Comparison of ENCODE assay signal across 8 cellular contexts in the genomic region with DNA sequence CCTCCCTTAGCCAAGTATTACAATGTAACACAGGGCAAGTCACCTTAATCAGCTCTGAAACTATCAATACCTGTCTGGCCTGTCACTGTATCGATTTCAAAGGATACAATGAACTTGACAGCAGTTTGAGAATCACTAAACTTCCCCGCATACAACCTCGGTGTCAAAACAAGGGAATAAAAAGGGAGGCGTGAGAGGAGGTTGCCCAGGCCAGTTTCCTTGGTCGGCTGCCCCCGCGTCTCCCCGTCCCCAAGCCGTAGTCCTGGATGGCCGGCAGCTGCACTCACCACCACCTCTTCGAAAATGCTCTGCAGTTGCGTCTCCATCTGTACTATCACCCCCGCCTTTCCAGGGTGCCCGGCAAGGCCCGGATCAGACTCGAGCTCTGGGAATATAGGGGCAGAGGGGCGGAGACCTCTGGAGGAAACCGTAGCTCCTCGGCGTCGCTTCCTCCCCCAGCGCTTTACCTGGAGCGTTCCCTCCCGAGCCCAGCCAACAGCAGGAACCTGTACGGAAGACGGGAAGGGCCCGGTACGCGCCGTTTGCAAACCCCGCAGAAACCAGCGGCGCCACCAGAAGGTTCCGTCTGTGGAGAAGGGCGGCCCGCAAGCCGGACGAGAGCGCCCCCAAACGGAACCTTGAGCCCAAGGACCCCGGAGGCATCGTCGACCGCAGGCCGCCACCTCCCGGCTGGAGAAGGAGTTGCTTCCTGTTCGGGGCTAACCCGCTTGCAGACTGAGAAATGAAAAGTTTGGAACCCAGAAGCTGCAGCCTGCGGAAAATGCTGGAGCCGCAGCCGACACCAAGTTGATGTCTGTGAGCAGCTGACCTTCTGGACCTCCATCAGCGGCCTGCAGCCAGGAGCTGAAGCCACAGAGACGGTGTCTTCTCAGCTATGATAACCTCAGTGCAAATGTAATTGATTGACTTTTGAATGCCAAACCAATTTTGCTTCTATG. TPM values are rescaled to one million over a fixed set of nuclear protein-coding genes. Genes with fewer than 3 reads are reported as not detected.
DNase-seq lines count a peak whose midpoint lies in the region; ATAC-seq, FAIRE-seq and TF ChIP-seq lines count a peak whose summit lies in the region.

A gene with protein sequence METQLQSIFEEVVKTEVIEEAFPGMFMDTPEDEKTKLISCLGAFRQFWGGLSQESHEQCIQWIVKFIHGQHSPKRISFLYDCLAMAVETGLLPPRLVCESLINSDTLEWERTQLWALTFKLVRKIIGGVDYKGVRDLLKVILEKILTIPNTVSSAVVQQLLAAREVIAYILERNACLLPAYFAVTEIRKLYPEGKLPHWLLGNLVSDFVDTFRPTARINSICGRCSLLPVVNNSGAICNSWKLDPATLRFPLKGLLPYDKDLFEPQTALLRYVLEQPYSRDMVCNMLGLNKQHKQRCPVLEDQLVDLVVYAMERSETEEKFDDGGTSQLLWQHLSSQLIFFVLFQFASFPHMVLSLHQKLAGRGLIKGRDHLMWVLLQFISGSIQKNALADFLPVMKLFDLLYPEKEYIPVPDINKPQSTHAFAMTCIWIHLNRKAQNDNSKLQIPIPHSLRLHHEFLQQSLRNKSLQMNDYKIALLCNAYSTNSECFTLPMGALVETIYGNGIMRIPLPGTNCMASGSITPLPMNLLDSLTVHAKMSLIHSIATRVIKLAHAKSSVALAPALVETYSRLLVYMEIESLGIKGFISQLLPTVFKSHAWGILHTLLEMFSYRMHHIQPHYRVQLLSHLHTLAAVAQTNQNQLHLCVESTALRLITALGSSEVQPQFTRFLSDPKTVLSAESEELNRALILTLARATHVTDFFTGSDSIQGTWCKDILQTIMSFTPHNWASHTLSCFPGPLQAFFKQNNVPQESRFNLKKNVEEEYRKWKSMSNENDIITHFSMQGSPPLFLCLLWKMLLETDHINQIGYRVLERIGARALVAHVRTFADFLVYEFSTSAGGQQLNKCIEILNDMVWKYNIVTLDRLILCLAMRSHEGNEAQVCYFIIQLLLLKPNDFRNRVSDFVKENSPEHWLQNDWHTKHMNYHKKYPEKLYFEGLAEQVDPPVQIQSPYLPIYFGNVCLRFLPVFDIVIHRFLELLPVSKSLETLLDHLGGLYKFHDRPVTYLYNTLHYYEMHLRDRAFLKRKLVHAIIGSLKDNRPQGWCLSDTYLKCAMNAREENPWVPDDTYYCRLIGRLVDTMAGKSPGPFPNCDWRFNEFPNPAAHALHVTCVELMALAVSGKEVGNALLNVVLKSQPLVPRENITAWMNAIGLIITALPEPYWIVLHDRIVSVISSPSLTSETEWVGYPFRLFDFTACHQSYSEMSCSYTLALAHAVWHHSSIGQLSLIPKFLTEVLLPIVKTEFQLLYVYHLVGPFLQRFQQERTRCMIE (N-terminal part only) (minus strand): TSS at position 519 of the 959 bp plus-strand sequence. CDS start 193 bp downstream, at position 326.

- H3K27me3 ChIP-seq in bronchial epithelial cell (ENCODE audit: control insufficient read depth, insufficient read depth, low read length), result no peaks in the 10 kb centered on the region
- H3K27me3 ChIP-seq in smooth muscle cell (ENCODE audit: low read depth), result no peaks in the 10 kb centered on the region

- peak within 1 kb of the TSS; percentile 64 for H3K27ac ChIP-seq in smooth muscle cell (ENCODE audit: low read depth)

- WGBS in smooth muscle cell (ENCODE audit: low lambda C conversion rate), result 2% methylated on average over 52 of the region's 53 CpGs

- TF ChIP-seq CTCF in WI38 (IDR thresholded peaks at IDR 0.05; ENCODE audit: low read depth, low read length), result peak; percentile 98
- peak; percentile 99 for TF ChIP-seq CTCF in bronchial epithelial cell (IDR thresholded peaks at IDR 0.05; ENCODE audit: insufficient read depth, low read length, severe bottlenecking)
- TF ChIP-seq CTCF in smooth muscle cell (IDR thresholded peaks at IDR 0.05; ENCODE audit: borderline replicate concordance, insufficient read depth, poor library complexity, severe bottlenecking), result peak; percentile 94

- peaks cover 20% of the 10 kb centered on the region for H3K79me2 ChIP-seq in smooth muscle cell (ENCODE audit: low read depth)

- no peak for FAIRE-seq in bronchial epithelial cell (lab: Jason Lieb, UNC)

- peak within 1 kb of the TSS; percentile 98 for H3K4me2 ChIP-seq in smooth muscle cell

- H4K20me1 ChIP-seq in smooth muscle cell (ENCODE audit: low read depth), result no peaks in the 10 kb centered on the region

- peaks cover 7% of the 10 kb centered on the region for H3K4me1 ChIP-seq in smooth muscle cell (ENCODE audit: low read depth)

- peak within 1 kb of the TSS; percentile 92 for H2AFZ ChIP-seq in smooth muscle cell (ENCODE audit: low read depth)

- H3K9ac ChIP-seq in smooth muscle cell (ENCODE audit: low read depth), result peak within 1 kb of the TSS; percentile 93

- H3K36me3 ChIP-seq in bronchial epithelial cell (ENCODE audit: control insufficient read depth, insufficient read depth, low read length) (peaks cover 6% of the 10 kb centered on the region), smooth muscle cell (ENCODE audit: low read depth) (peaks cover 9% of the 10 kb centered on the region)

- no peaks in the 10 kb centered on the region for H3F3A ChIP-seq in smooth muscle cell (ENCODE audit: low read depth)

- H3K4me3 ChIP-seq in WI38 (ENCODE audit: low read depth, low read length) (peak within 1 kb of the TSS; percentile 96), bronchial epithelial cell (ENCODE audit: low read depth, low read length) (peak within 1 kb of the TSS; percentile 66), smooth muscle cell (peak within 1 kb of the TSS; percentile 89)

- peak; percentile 98 for ATAC-seq in GM18907 (IDR thresholded peaks at IDR 0.05; ENCODE audit: unreplicated experiment)
- peak; percentile 98 for ATAC-seq in HG03159 (IDR thresholded peaks at IDR 0.05; ENCODE audit: unreplicated experiment)

- DNase-seq in AG08396 (ENCODE audit: low spot score), result peak; percentile 93
- DNase-seq in NCI-H2227 (lab: John Stamatoyannopoulos, UW; ENCODE audit: unreplicated experiment), result peak; percentile 93
- peak; percentile 87 for DNase-seq in bronchial epithelial cell (ENCODE audit: low read depth)
- peak; percentile 89 for DNase-seq in iPS-NIHi11 (ENCODE audit: low spot score)
- peak; percentile 86 for DNase-seq in smooth muscle cell (lab: John Stamatoyannopoulos, UW; ENCODE audit: unreplicated experiment)

- no peaks in the 10 kb centered on the region for H3K9me3 ChIP-seq in smooth muscle cell (replicated peaks; ENCODE audit: low read depth)

RNA-seq across cellular contexts. Expression of the gene that starts here (rescaled TPM):
- total RNA-seq in bronchial epithelial cell (19.5 and 20.1 TPM in 2 replicates), smooth muscle cell (46.4 and 52.7 TPM in 2 replicates)
- 13.3 and 17.1 TPM in 2 replicates for polyA plus RNA-seq in smooth muscle cell

Comparison
In these comparisons a context has a peak if more than half of its experiments do, and no peak if none do; other contexts are left out.
1. Peak in every context shown above with its lines: DNase-seq, ATAC-seq, H3K4me3 ChIP-seq and H3K27ac ChIP-seq.